ENCODE assay signal across 11 cellular contexts in the genomic region with DNA sequence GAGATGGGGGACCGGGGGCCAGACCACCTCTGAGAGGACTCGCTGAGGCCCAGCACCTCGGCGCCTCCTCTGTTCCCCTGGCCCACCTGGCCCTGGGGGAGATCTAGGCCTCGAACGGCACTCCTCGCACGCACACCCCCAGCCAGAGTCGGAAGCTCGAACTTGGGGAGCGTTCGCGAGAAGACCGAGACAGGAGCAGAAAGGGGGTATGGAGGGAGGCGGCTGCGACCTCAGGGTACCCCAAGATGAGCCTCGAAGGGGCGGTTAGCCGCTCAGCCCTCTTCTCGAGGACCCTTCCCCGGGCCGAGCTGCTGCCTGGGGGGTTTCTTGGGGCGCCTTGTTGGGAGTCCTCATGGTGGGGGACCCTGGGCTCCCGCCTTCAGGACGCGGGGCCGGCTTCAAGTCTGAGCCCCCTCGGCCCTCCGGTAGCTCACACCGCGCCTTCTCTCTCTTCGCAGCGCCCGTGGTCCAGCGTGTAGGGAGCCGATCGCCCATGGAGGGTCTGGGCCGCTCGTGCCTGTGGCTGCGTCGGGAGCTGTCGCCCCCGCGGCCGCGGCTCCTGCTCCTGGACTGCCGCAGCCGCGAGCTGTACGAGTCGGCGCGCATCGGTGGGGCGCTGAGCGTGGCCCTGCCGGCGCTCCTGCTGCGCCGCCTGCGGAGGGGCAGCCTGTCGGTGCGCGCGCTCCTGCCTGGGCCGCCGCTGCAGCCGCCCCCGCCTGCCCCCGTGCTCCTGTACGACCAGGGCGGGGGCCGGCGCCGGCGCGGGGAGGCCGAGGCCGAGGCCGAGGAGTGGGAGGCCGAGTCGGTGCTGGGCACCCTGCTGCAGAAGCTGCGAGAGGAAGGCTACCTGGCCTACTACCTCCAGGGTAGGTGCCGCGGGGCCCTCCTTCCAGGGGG. TPM values are rescaled to one million over a fixed set of nuclear protein-coding genes. Genes with fewer than 3 reads are reported as not detected.
DNase-seq lines count a peak whose midpoint lies in the region; ATAC-seq and TF ChIP-seq lines count a peak whose summit lies in the region.
"Had no signal": no experiment of that assay in that cellular context is flagged by ENCODE, and none has a peak within 500 bp of the region (broad histone marks: within the 10 kb centered on the region; RNA-seq: fewer than 3 reads in every experiment).

No MANE protein-coding gene starts in this region.

- ATAC-seq in Right ventricle myocardium superior (ENCODE audit: poor library complexity) = no peak
- no peak for ATAC-seq in GM21515 (IDR thresholded peaks at IDR 0.05; ENCODE audit: unreplicated experiment)

- dilution Hi-C loops in mammary epithelial cell (cut with HindIII; ENCODE audit: low sequenced_read_pairs) = no loop called here

- H3K36me3 Mint-ChIP-seq in mesothelial cell of epicardium = no peaks in the 10 kb centered on the region

- H3K27ac ChIP-seq in left ventricle myocardium inferior (replicated peaks) (no peak overlapping the region), mammary epithelial cell (ENCODE audit: insufficient read depth, low read depth, low read length) (no peak overlapping the region)
- H3K27ac ChIP-seq: prostate gland had no signal

- no peak overlapping the region for H3K9ac ChIP-seq in mammary epithelial cell (ENCODE audit: insufficient read depth, low read length)

- peak overlapping the region; percentile 70 for H3K4me2 ChIP-seq in mammary epithelial cell (ENCODE audit: insufficient read depth, low read depth, low read length)

- no peaks in the 10 kb centered on the region for H3K9me3 Mint-ChIP-seq in mesothelial cell of epicardium

- H3K4me1 Mint-ChIP-seq in mesothelial cell of epicardium = peaks cover 3% of the 10 kb centered on the region

- intact Hi-C loops in left ventricle myocardium inferior (cut with micrococcal nuclease) (no loop called here), Right ventricle myocardium superior (cut with DNase I) (no loop called here), mammary epithelial cell (cut with micrococcal nuclease) (no loop called here)

- H3K9me3 ChIP-seq in left ventricle myocardium inferior (replicated peaks) (no peaks in the 10 kb centered on the region), mammary epithelial cell (replicated peaks; ENCODE audit: insufficient read depth, low read length) (peaks cover 9% of the 10 kb centered on the region)
- H3K9me3 ChIP-seq: prostate gland had no signal

- in situ Hi-C loops in mammary epithelial cell (cut with MboI; ENCODE audit: low sequenced_read_pairs in 2 of 2) = no loop called here

- peak overlapping the region; percentile 24 for H3K4me3 Mint-ChIP-seq in mesothelial cell of epicardium

- H4K20me1 ChIP-seq in mammary epithelial cell (ENCODE audit: insufficient read depth, low read length) = no peaks in the 10 kb centered on the region

- H2AFZ ChIP-seq in mammary epithelial cell (ENCODE audit: low read depth, low read length) = peak overlapping the region; percentile 72

- BruUV-seq in mammary epithelial cell (replicated peaks; lab: Mats Ljungman, UMichigan) = no TSS peak

- H3K79me2 ChIP-seq in mammary epithelial cell (ENCODE audit: insufficient read depth, low read length) = no peaks in the 10 kb centered on the region

- no peak for TF ChIP-seq CTCF in left ventricle myocardium inferior (IDR thresholded peaks at IDR 0.05; ENCODE audit: borderline replicate concordance)
- no peak for TF ChIP-seq CTCF in mammary epithelial cell (conservative IDR thresholded peaks at IDR 0.05 in 1 of 2, IDR thresholded peaks at IDR 0.05 in 1 of 2; ENCODE audit: extremely low read depth in 1 of 2, insufficient read depth in 1 of 2, low read depth in 1 of 2, low read length in 2 of 2)
- no peak for TF ChIP-seq CTCF in mesothelial cell of epicardium (IDR thresholded peaks at IDR 0.05; ENCODE audit: unreplicated experiment)

- H3K4me3 ChIP-seq in left ventricle myocardium inferior (peak overlapping the region; percentile 46), mammary epithelial cell (replicated peaks in 1 of 3; ENCODE audit: insufficient read depth in 1 of 3, low read depth in 2 of 3, low read length in 3 of 3) (no peak overlapping the region)
- H3K4me3 ChIP-seq: prostate gland had no signal

- peaks cover 8% of the 10 kb centered on the region for H3K4me1 ChIP-seq in left ventricle myocardium inferior
- H3K4me1 ChIP-seq in mammary epithelial cell (ENCODE audit: insufficient read depth, low read length) = peaks cover 20% of the 10 kb centered on the region
- H3K4me1 ChIP-seq: prostate gland had no signal

- no peak overlapping the region for H3K27ac Mint-ChIP-seq in mesothelial cell of epicardium

- CTCF ChIA-PET in mammary epithelial cell (lab: Charles Lee; ENCODE audit: low non-redundant PET) = interaction anchor here (0.8 kb wide), 1 partner anchor 39 kb away, joined by 5 read pairs; no protein-coding TSS in a partner anchor

- H3K36me3 ChIP-seq in left ventricle myocardium inferior = no peaks in the 10 kb centered on the region
- no peaks in the 10 kb centered on the region for H3K36me3 ChIP-seq in mammary epithelial cell (ENCODE audit: insufficient read depth, low read length)
- H3K36me3 ChIP-seq: prostate gland had no signal

- no peak for DNase-seq in left ventricle myocardium inferior
- DNase-seq in Right ventricle myocardium superior = no peak
- no peak for DNase-seq in mammary epithelial cell
- DNase-seq in mesothelial cell of epicardium (ENCODE audit: low spot score in 2 of 2, unreplicated experiment in 2 of 2) = peak in 1 of 2 experiments; percentile 36
- DNase-seq in NCI-H2029 (lab: John Stamatoyannopoulos, UW) = no peak
- DNase-seq in MV-4-11 (lab: John Stamatoyannopoulos, UW) = no peak
- no peak for DNase-seq in T1000 (lab: John Stamatoyannopoulos, UW)
- DNase-seq: GOT3, NCI-H2227 treated with DMSO at 0.1 percent for 48 hours had no signal

- H3K27me3 Mint-ChIP-seq in mesothelial cell of epicardium (ENCODE audit: low read depth) = peaks cover 53% of the 10 kb centered on the region

- H3K27me3 ChIP-seq in left ventricle myocardium inferior (ENCODE audit: low read depth) (peaks cover 64% of the 10 kb centered on the region), mammary epithelial cell (ENCODE audit: insufficient read depth, low read length) (peaks cover 15% of the 10 kb centered on the region)

- 91% methylated on average over 18 of the region's 85 CpGs for WGBS in mammary epithelial cell (ENCODE audit: low coverage, missing lambda C conversion rate)

RNA-seq across cellular contexts. Expression of a gene that starts 0.7 kb away (rescaled TPM):
- total RNA-seq in left ventricle myocardium inferior (not detected), Right ventricle myocardium superior (not detected), mammary epithelial cell (under 1 TPM; 0.50 to 0.64 TPM), mesothelial cell of epicardium (3.5 to 4.2 TPM (median 3.7 TPM) in 3 replicates)
- 0.59 TPM for polyA plus RNA-seq in mammary epithelial cell
- 1.1 TPM for polyA minus RNA-seq in mammary epithelial cell

RNA-seq across cellular contexts. Expression of a gene that starts 25.9 kb away (rescaled TPM):
- 6.1 TPM for total RNA-seq in left ventricle myocardium inferior
- 8.1 TPM for total RNA-seq in Right ventricle myocardium superior
- 1 to 10 TPM; 1.2 to 1.7 TPM for total RNA-seq in mammary epithelial cell
- polyA plus RNA-seq in mammary epithelial cell = 0.39 TPM
- polyA minus RNA-seq in mammary epithelial cell = not detected
- 28.2 to 35.1 TPM (median 28.5 TPM) in 3 replicates for total RNA-seq in mesothelial cell of epicardium

RNA-seq across cellular contexts. Expression of a gene that starts 40.0 kb away (rescaled TPM):
- total RNA-seq in left ventricle myocardium inferior (229 TPM), Right ventricle myocardium superior (192 TPM), mammary epithelial cell (10 to 100 TPM; 20.5 to 99.2 TPM), mesothelial cell of epicardium (65.3 to 68.0 TPM (median 65.6 TPM) in 3 replicates)
- 82.3 TPM for polyA plus RNA-seq in mammary epithelial cell
- 178 TPM for polyA minus RNA-seq in mammary epithelial cell

RNA-seq across cellular contexts. Expression of a gene that starts 48.8 kb away (rescaled TPM):
- 39.3 TPM for total RNA-seq in left ventricle myocardium inferior
- total RNA-seq in Right ventricle myocardium superior = 40.7 TPM
- total RNA-seq in mammary epithelial cell = 10 to 100 TPM; 25.9 to 27.3 TPM
- 43.3 TPM for polyA plus RNA-seq in mammary epithelial cell
- polyA minus RNA-seq in mammary epithelial cell = 51.8 TPM
- total RNA-seq in mesothelial cell of epicardium = 17.2 to 19.1 TPM (median 17.3 TPM) in 3 replicates
